ENCODE assay signal across 20 cellular contexts in genomic region chr5:158765407-158765806, GRCh38.
DNase-seq lines count a peak whose midpoint lies in the region; ATAC-seq, FAIRE-seq and TF ChIP-seq lines count a peak whose summit lies in the region.
"Had no signal": no experiment of that assay in that cellular context is flagged by ENCODE, and none has a peak within 500 bp of the region (broad histone marks: within the 10 kb centered on the region; RNA-seq: fewer than 3 reads in every experiment).

No MANE protein-coding gene starts in this region.

- H3K4me2 ChIP-seq in DND-41 (ENCODE audit: insufficient read depth, low read length) = peak overlapping the region; percentile 20; the same call in 1 of the 2 replicates
- H3K4me2 ChIP-seq in Karpas-422 (ENCODE audit: low read depth, low read length, poor library complexity, severe bottlenecking) = no peak overlapping the region
- no peak overlapping the region for H3K4me2 ChIP-seq in MM.1S (ENCODE audit: low read depth, low read length)
- H3K4me2 ChIP-seq: A549, GM23338 had no signal

- H3K27me3 ChIP-seq in DND-41 (ENCODE audit: insufficient read depth, low read length, poor library complexity) = no peaks in the 10 kb centered on the region
- no peaks in the 10 kb centered on the region for H3K27me3 ChIP-seq in Karpas-422 (ENCODE audit: low read length)
- H3K27me3 ChIP-seq in MM.1S (replicated peaks; ENCODE audit: insufficient read depth, low read length) = no peaks in the 10 kb centered on the region
- H3K27me3 ChIP-seq: BE2C had no signal

- no peaks in the 10 kb centered on the region for H3K79me2 ChIP-seq in DND-41 (ENCODE audit: insufficient read depth, low read length)
- H3K79me2 ChIP-seq in Karpas-422 (ENCODE audit: low read length) = peaks cover 83% of the 10 kb centered on the region
- no peaks in the 10 kb centered on the region for H3K79me2 ChIP-seq in MM.1S (ENCODE audit: low read length)

- peaks cover 21% of the 10 kb centered on the region for H3K36me3 Mint-ChIP-seq in memory B cell
- no peaks in the 10 kb centered on the region for H3K36me3 Mint-ChIP-seq in activated naive CD4-positive, alpha-beta T cell treated with anti-CD3 and anti-CD28 coated beads for 36 hours (ENCODE audit: low read depth)
- H3K36me3 Mint-ChIP-seq: CD4-positive, alpha-beta memory T cell had no signal

- H3K27me3 Mint-ChIP-seq in memory B cell = no peaks in the 10 kb centered on the region
- no peaks in the 10 kb centered on the region for H3K27me3 Mint-ChIP-seq in activated naive CD4-positive, alpha-beta T cell treated with anti-CD3 and anti-CD28 coated beads for 36 hours (ENCODE audit: low read depth)

- H3K4me3 Mint-ChIP-seq in memory B cell = peak overlapping the region; percentile 43
- H3K4me3 Mint-ChIP-seq in activated naive CD4-positive, alpha-beta T cell treated with anti-CD3 and anti-CD28 coated beads for 36 hours = no peak overlapping the region
- H3K4me3 Mint-ChIP-seq: CD4-positive, alpha-beta memory T cell; GM23338 had no signal

- DNase-seq in DND-41 (peak; percentile 62), Karpas-422 (no peak), memory B cell (ENCODE audit: low spot score in 2 of 2) (no peak), urothelium cell line (ENCODE audit: low spot score) (no peak), MM.1S (no peak)
- DNase-seq in activated naive CD4-positive, alpha-beta T cell treated with anti-CD3 and anti-CD28 coated beads for 36 hours = no peak
- DNase-seq: BE2C; CD4-positive, alpha-beta memory T cell; EL; GF-D8; IMR-90; NCI-H1105; NCI-H146; NCI-H2029; NCI-H524 treated with DMSO at 0.1 percent for 48 hours had no signal

- ATAC-seq in DND-41 (ENCODE audit: insufficient read depth, low read depth) (peak; percentile 99), memory B cell (ENCODE audit: low read depth) (peak; percentile 73), GM18502 (IDR thresholded peaks at IDR 0.05; ENCODE audit: poor library complexity, unreplicated experiment) (no peak)
- ATAC-seq: A549, GM23338, Right ventricle myocardium inferior had no signal

- peak overlapping the region; percentile 89 for H3K27ac Mint-ChIP-seq in memory B cell
- H3K27ac Mint-ChIP-seq in activated naive CD4-positive, alpha-beta T cell treated with anti-CD3 and anti-CD28 coated beads for 36 hours = no peak overlapping the region
- H3K27ac Mint-ChIP-seq: CD4-positive, alpha-beta memory T cell; GM23338 had no signal

- H3K9me3 ChIP-seq in DND-41 (ENCODE audit: insufficient read depth, low read length, severe bottlenecking) = no peaks in the 10 kb centered on the region
- H3K9me3 ChIP-seq in Karpas-422 (ENCODE audit: low read length) = no peaks in the 10 kb centered on the region
- H3K9me3 ChIP-seq in MM.1S (replicated peaks; ENCODE audit: insufficient read depth, low read length) = no peaks in the 10 kb centered on the region
- H3K9me3 ChIP-seq: A549, BE2C, HAP-1 had no signal

- H3K36me3 ChIP-seq in DND-41 (ENCODE audit: insufficient read depth, low read length) (no peaks in the 10 kb centered on the region), Karpas-422 (ENCODE audit: insufficient read depth, low read length) (peaks cover 7% of the 10 kb centered on the region; the same call in 1 of the 2 replicates), MM.1S (replicated peaks; ENCODE audit: insufficient read depth, low read length) (no peaks in the 10 kb centered on the region)
- H3K36me3 ChIP-seq: BE2C, HAP-1 had no signal

- H2AFZ ChIP-seq in DND-41 (ENCODE audit: low read depth, low read length) = no peak overlapping the region
- no peak overlapping the region for H2AFZ ChIP-seq in Karpas-422 (ENCODE audit: low read length)
- H2AFZ ChIP-seq in MM.1S (ENCODE audit: low read length) = no peak overlapping the region
- H2AFZ ChIP-seq: GM23338 had no signal

- H3F3A ChIP-seq in MM.1S (ENCODE audit: insufficient read depth, low read length) = no peaks in the 10 kb centered on the region

- H4K20me1 ChIP-seq in DND-41 (ENCODE audit: insufficient read depth, low read length) (no peaks in the 10 kb centered on the region), Karpas-422 (ENCODE audit: insufficient read depth, low read depth, low read length) (no peaks in the 10 kb centered on the region), MM.1S (ENCODE audit: insufficient read depth, low read length) (no peaks in the 10 kb centered on the region)

- peak; percentile 20 for FAIRE-seq in urothelium cell line (lab: Jason Lieb, UNC)

- H3K4me1 ChIP-seq in DND-41 (ENCODE audit: insufficient read depth, low read length) (peaks cover 20% of the 10 kb centered on the region), Karpas-422 (ENCODE audit: low read length) (peaks cover 35% of the 10 kb centered on the region), MM.1S (ENCODE audit: low read length) (no peaks in the 10 kb centered on the region)
- H3K4me1 ChIP-seq: A549, HAP-1 had no signal

- no peaks in the 10 kb centered on the region for H3K9me2 ChIP-seq in Karpas-422 (replicated peaks; ENCODE audit: insufficient read depth, low read length)
- no peaks in the 10 kb centered on the region for H3K9me2 ChIP-seq in MM.1S (replicated peaks; ENCODE audit: insufficient read depth, low read length)

- TF ChIP-seq CTCF in DND-41 (IDR thresholded peaks at IDR 0.05; ENCODE audit: borderline replicate concordance, extremely low read depth, low read length, poor library complexity, severe bottlenecking) = no peak
- no peak for TF ChIP-seq CTCF in MM.1S (IDR thresholded peaks at IDR 0.05; ENCODE audit: low read length)

- H3K9ac ChIP-seq in DND-41 (ENCODE audit: low read depth, low read length) = peak overlapping the region; percentile 11; the same call in 1 of the 2 replicates
- no peak overlapping the region for H3K9ac ChIP-seq in Karpas-422 (ENCODE audit: low read length)
- no peak overlapping the region for H3K9ac ChIP-seq in MM.1S (ENCODE audit: low read length)

- no peaks in the 10 kb centered on the region for H3K9me3 Mint-ChIP-seq in memory B cell
- no peaks in the 10 kb centered on the region for H3K9me3 Mint-ChIP-seq in activated naive CD4-positive, alpha-beta T cell treated with anti-CD3 and anti-CD28 coated beads for 36 hours
- H3K9me3 Mint-ChIP-seq: GM23338 had no signal

- intact Hi-C loops in activated naive CD4-positive, alpha-beta T cell treated with anti-CD3 and anti-CD28 coated beads for 36 hours (cut with micrococcal nuclease) = no loop called here

- H3K27ac ChIP-seq in DND-41 (ENCODE audit: low read length) (peak overlapping the region; percentile 68), Karpas-422 (ENCODE audit: low read length) (peak overlapping the region; percentile 3; the same call in 1 of the 2 replicates), MM.1S (ENCODE audit: low read length) (no peak overlapping the region)
- H3K27ac ChIP-seq: A549 had no signal

- H3K4me3 ChIP-seq in DND-41 (ENCODE audit: low read depth in 1 of 2, low read length in 2 of 2) = no peak overlapping the region
- no peak overlapping the region for H3K4me3 ChIP-seq in Karpas-422 (ENCODE audit: low read length)
- no peak overlapping the region for H3K4me3 ChIP-seq in MM.1S (ENCODE audit: low read length)
- H3K4me3 ChIP-seq: A549, GM23338, HAP-1 had no signal

- H3K4me1 Mint-ChIP-seq in memory B cell = peaks cover 34% of the 10 kb centered on the region
- H3K4me1 Mint-ChIP-seq in activated naive CD4-positive, alpha-beta T cell treated with anti-CD3 and anti-CD28 coated beads for 36 hours (ENCODE audit: low read depth) = peaks cover 6% of the 10 kb centered on the region
- H3K4me1 Mint-ChIP-seq: CD4-positive, alpha-beta memory T cell had no signal

- CTCF ChIA-PET in activated naive CD4-positive, alpha-beta T cell treated with anti-CD3 and anti-CD28 coated beads for 36 hours (lab: Charles Lee) = no interaction called here
